In genomic region chr2:157628282-157628531, GRCh38 we compare ENCODE assay signal across 8 cellular contexts. TPM values are rescaled to one million over a fixed set of nuclear protein-coding genes. Genes with fewer than 3 reads are reported as not detected.
DNase-seq lines count a peak whose midpoint lies in the region; ATAC-seq and TF ChIP-seq lines count a peak whose summit lies in the region.

No MANE protein-coding gene starts in this region.

- POLR2A ChIA-PET in naive thymus-derived CD8-positive, alpha-beta T cell (lab: Charles Lee), result interaction anchor here (0.6 to 2.1 kb wide), 5 partner anchors 31 to 265 kb away, joined by 3 to 9 read pairs (median 3); no protein-coding TSS in a partner anchor

- H3K4me3 Mint-ChIP-seq in activated naive CD4-positive, alpha-beta T cell treated with anti-CD3 and anti-CD28 coated beads, Interleukin-2, amount 50 U/mL, for 24 hours, result peak overlapping the region; percentile 90
- H3K4me3 Mint-ChIP-seq in IgD-negative memory B cell, result peak overlapping the region; percentile 86 to 96 (median 89)
- peak overlapping the region; percentile 87 to 98 (median 93) for H3K4me3 Mint-ChIP-seq in naive thymus-derived CD8-positive, alpha-beta T cell

- no peak for DNase-seq in activated naive CD4-positive, alpha-beta T cell treated with anti-CD3 and anti-CD28 coated beads, Interleukin-2, amount 50 U/mL, for 16 hours
- DNase-seq in dorsolateral prefrontal cortex, result peak in 1 of 10 donors; percentile 18
- peak in 2 of 10 donors; percentile 38 to 58 for DNase-seq in naive thymus-derived CD8-positive, alpha-beta T cell
- DNase-seq in 8988T, result no peak
- no peak for DNase-seq in LoVo (ENCODE audit: low spot score)
- no peak for DNase-seq in GM20000 (ENCODE audit: low spot score)

- H3K4me1 Mint-ChIP-seq in activated naive CD4-positive, alpha-beta T cell treated with anti-CD3 and anti-CD28 coated beads, Interleukin-2, amount 50 U/mL, for 24 hours, result peaks cover 46% of the 10 kb centered on the region
- peaks cover 12 to 17% (median 16%) of the 10 kb centered on the region in 3 donors for H3K4me1 Mint-ChIP-seq in IgD-negative memory B cell
- peaks cover 13 to 43% (median 39%) of the 10 kb centered on the region in 4 donors for H3K4me1 Mint-ChIP-seq in naive thymus-derived CD8-positive, alpha-beta T cell

- H3K9me3 Mint-ChIP-seq in activated naive CD4-positive, alpha-beta T cell treated with anti-CD3 and anti-CD28 coated beads, Interleukin-2, amount 50 U/mL, for 24 hours, result peaks cover 5% of the 10 kb centered on the region
- H3K9me3 Mint-ChIP-seq in IgD-negative memory B cell, result no peaks in the 10 kb centered on the region
- peaks cover 0 to 2% (median 0%) of the 10 kb centered on the region in 9 donors for H3K9me3 Mint-ChIP-seq in naive thymus-derived CD8-positive, alpha-beta T cell

- peak overlapping the region; percentile 91 for H3K27ac Mint-ChIP-seq in activated naive CD4-positive, alpha-beta T cell treated with anti-CD3 and anti-CD28 coated beads, Interleukin-2, amount 50 U/mL, for 24 hours
- H3K27ac Mint-ChIP-seq in IgD-negative memory B cell, result peak overlapping the region in 2 of 3 donors; percentile 80 to 93
- peak overlapping the region; percentile 61 to 93 (median 82) for H3K27ac Mint-ChIP-seq in naive thymus-derived CD8-positive, alpha-beta T cell

- TF ChIP-seq CTCF in dorsolateral prefrontal cortex (IDR thresholded peaks at IDR 0.05 in 54 of 56, conservative IDR thresholded peaks at IDR 0.05 in 2 of 56; ENCODE audit: low read depth in 1 of 56, partially characterized antibody in 56 of 56) (peak in 1 of 56 donors; percentile 7), GM20000 (IDR thresholded peaks at IDR 0.05; ENCODE audit: extremely low read depth, missing control alignments) (no peak)

- ATAC-seq in naive thymus-derived CD8-positive, alpha-beta T cell, result peak; percentile 33 to 37

- peak overlapping the region in 56 of 59 donors; percentile 41 to 98 (median 92) for H3K27ac ChIP-seq in dorsolateral prefrontal cortex

- no peaks in the 10 kb centered on the region for H3K36me3 Mint-ChIP-seq in activated naive CD4-positive, alpha-beta T cell treated with anti-CD3 and anti-CD28 coated beads, Interleukin-2, amount 50 U/mL, for 24 hours
- H3K36me3 Mint-ChIP-seq in IgD-negative memory B cell, result no peaks in the 10 kb centered on the region
- no peaks in the 10 kb centered on the region for H3K36me3 Mint-ChIP-seq in naive thymus-derived CD8-positive, alpha-beta T cell

- H3K27me3 Mint-ChIP-seq in activated naive CD4-positive, alpha-beta T cell treated with anti-CD3 and anti-CD28 coated beads, Interleukin-2, amount 50 U/mL, for 24 hours, result no peaks in the 10 kb centered on the region
- H3K27me3 Mint-ChIP-seq in IgD-negative memory B cell, result peaks cover 5% of the 10 kb centered on the region
- peaks cover 0 to 4% (median 0%) of the 10 kb centered on the region in 5 donors for H3K27me3 Mint-ChIP-seq in naive thymus-derived CD8-positive, alpha-beta T cell

- H3K27me3 ChIP-seq in dorsolateral prefrontal cortex, result no peaks in the 10 kb centered on the region

- intact Hi-C loops in dorsolateral prefrontal cortex (cut with DNase I), result loop anchor here in 1 of 2 donors (2.0 to 10.0 kb wide), 5 partner anchors 37 to 387 kb away; partner anchors contain the start of gene ACVR1

- H3K4me3 ChIP-seq in dorsolateral prefrontal cortex, result peak overlapping the region; percentile 49 to 91 (median 75)

RNA-seq across cellular contexts. Expression of gene ACVR1C, which starts 0.5 kb away (rescaled TPM):
- polyA plus RNA-seq in IgD-negative memory B cell, result 0.23 TPM
- total RNA-seq in dorsolateral prefrontal cortex, result 10 to 100 TPM in 85 of 120 experiments, 1 to 10 TPM in 35; 5.3 to 20.6 (median 11.5) TPM
- 1 to 10 TPM; 3.3 to 4.7 TPM for total RNA-seq in naive thymus-derived CD8-positive, alpha-beta T cell
- polyA plus RNA-seq in naive thymus-derived CD8-positive, alpha-beta T cell, result 1 to 10 TPM in 2 of 3 donors, under 1 TPM in 1; 0.67 to 1.9 (median 1.4) TPM
